Comparison of ENCODE assay signal across 25 cellular contexts in genomic region chr3:861721-862120, GRCh38.
"Had no signal": no experiment of that assay in that cellular context is flagged by ENCODE, and none has a peak within 500 bp of the region (broad histone marks: within the 10 kb centered on the region; RNA-seq: fewer than 3 reads in every experiment).

No MANE protein-coding gene starts in this region.

- ATAC-seq: foreskin keratinocyte; gastroesophageal sphincter; heart left ventricle; left lobe of liver; natural killer cell; psoas muscle; right cardiac atrium; stimulated activated memory B cell treated with anti-CD40 and anti-IgM and Interleukin-4, amounts not matched to agents 10 μg/mL and 1 μg/mL and 100 μg/mL, for 72 hours; stimulated activated naive CD8-positive, alpha-beta T cell treated with anti-CD3 and anti-CD28 coated beads, Interleukin-15, Interleukin-2, amounts not matched to agents 100 U/mL and 50 U/mL, for 24 hours had no signal

- H3K27ac ChIP-seq: esophagus muscularis mucosa, foreskin keratinocyte, gastroesophageal sphincter, heart left ventricle, hepatocyte, ovary, psoas muscle, skin epidermis, spleen, thoracic aorta, tibial nerve, upper lobe of left lung had no signal

- DNase-seq: dermis blood vessel endothelial cell; effector memory CD4-positive, alpha-beta T cell; foreskin keratinocyte; heart left ventricle; kidney; natural killer cell; occipital lobe; ovary; posterior cingulate gyrus; psoas muscle; right cardiac atrium; spleen; stimulated activated CD4-positive, alpha-beta T cell treated with anti-CD3 and anti-CD28 coated beads, Interleukin-4, amount 100 ng/mL, for 4 hours; stimulated activated naive CD8-positive, alpha-beta T cell treated with anti-CD3 and anti-CD28 coated beads, Interleukin-15, Interleukin-2, amounts not matched to agents 100 U/mL and 50 U/mL, for 24 hours; substantia nigra; upper lobe of left lung had no signal

- H3K9me3 ChIP-seq: gastroesophageal sphincter, ovary, psoas muscle had no signal

- H3K4me3 ChIP-seq: esophagus muscularis mucosa, gastroesophageal sphincter, heart left ventricle, hepatocyte, lung, ovary, psoas muscle, skin epidermis, spleen, thoracic aorta, tibial nerve, upper lobe of left lung had no signal

- H3K36me3 ChIP-seq: esophagus muscularis mucosa, gastroesophageal sphincter, heart left ventricle, ovary, spleen, thoracic aorta, tibial nerve, upper lobe of left lung had no signal

- H3K4me2 ChIP-seq: hepatocyte had no signal

- H2AFZ ChIP-seq: hepatocyte had no signal

- H3K4me1 ChIP-seq: esophagus muscularis mucosa, foreskin keratinocyte, gastroesophageal sphincter, heart left ventricle, psoas muscle, spleen, tibial nerve, upper lobe of left lung had no signal

- H3K79me2 ChIP-seq: hepatocyte had no signal

- H3K27me3 ChIP-seq: esophagus muscularis mucosa, foreskin keratinocyte, gastroesophageal sphincter, heart left ventricle, hepatocyte, ovary, spleen, tibial nerve, upper lobe of left lung had no signal
